Comparison of ENCODE assay signal across 16 cellular contexts in genomic region chr12:31585895-31586294, GRCh38. TPM values are rescaled to one million over a fixed set of nuclear protein-coding genes. Genes with fewer than 3 reads are reported as not detected.
A peak's percentile ranks its signal among the peaks of the same experiment; 100 is the strongest.
DNase-seq lines count a peak whose midpoint lies in the region; ATAC-seq, FAIRE-seq and TF ChIP-seq lines count a peak whose summit lies in the region.
"Had no signal": no experiment of that assay in that cellular context is flagged by ENCODE, and none has a peak within 500 bp of the region (broad histone marks: within the 10 kb centered on the region; RNA-seq: fewer than 3 reads in every experiment).

No MANE protein-coding gene starts in this region.

- H3K4me1 Mint-ChIP-seq in IgD-negative memory B cell (peaks cover 50 to 66% (median 55%) of the 10 kb centered on the region in 3 donors), mesothelial cell of epicardium (peaks cover 42% of the 10 kb centered on the region)

- no peak for ATAC-seq in RWPE2 (ENCODE audit: low read depth)
- ATAC-seq: K562 had no signal

- no peaks in the 10 kb centered on the region for H3K9me3 ChIP-seq in RWPE2 (ENCODE audit: severe bottlenecking)
- H3K9me3 ChIP-seq in small intestine (ENCODE audit: control insufficient read depth, low read depth): no peaks in the 10 kb centered on the region
- H3K9me3 ChIP-seq: Caco-2 had no signal

- H3K27me3 ChIP-seq in RWPE2 (ENCODE audit: insufficient read depth, poor library complexity, severe bottlenecking) (no peaks in the 10 kb centered on the region), small intestine (ENCODE audit: control insufficient read depth in 2 of 2, insufficient read depth in 2 of 2, low read length in 2 of 2) (no peaks in the 10 kb centered on the region)

- H3K27me3 Mint-ChIP-seq in IgD-negative memory B cell: no peaks in the 10 kb centered on the region
- H3K27me3 Mint-ChIP-seq in mesothelial cell of epicardium (ENCODE audit: low read depth): no peaks in the 10 kb centered on the region

- H3K9me3 Mint-ChIP-seq in IgD-negative memory B cell: peaks cover 0 to 8% (median 0%) of the 10 kb centered on the region in 3 donors
- H3K9me3 Mint-ChIP-seq in mesothelial cell of epicardium: no peaks in the 10 kb centered on the region

- H3K27ac ChIP-seq in RWPE2 (ENCODE audit: poor library complexity, severe bottlenecking) (peak overlapping the region; percentile 37), small intestine (ENCODE audit: low read depth in 1 of 2, low read length in 1 of 2) (no peak overlapping the region)

- TF ChIP-seq CTCF in RWPE2 (IDR thresholded peaks at IDR 0.05; ENCODE audit: poor library complexity, severe bottlenecking) (no peak), mesothelial cell of epicardium (IDR thresholded peaks at IDR 0.05; ENCODE audit: unreplicated experiment) (no peak)

- FAIRE-seq in small intestine (lab: Jason Lieb, UNC): no peak
- FAIRE-seq: HTR-8/SVneo, K562 had no signal

- H3K36me3 Mint-ChIP-seq in IgD-negative memory B cell (peaks cover 14% of the 10 kb centered on the region), mesothelial cell of epicardium (no peaks in the 10 kb centered on the region)

- H3K4me3 Mint-ChIP-seq in IgD-negative memory B cell (peak overlapping the region in 3 of 4 donors; percentile 42 to 68 (median 65)), mesothelial cell of epicardium (no peak overlapping the region)
- H3K4me3 Mint-ChIP-seq: CD14-positive monocyte had no signal

- 17 to 54% (median 21%) methylated on average over 2 of the region's 2 CpGs for WGBS in small intestine, 3 donors

- H3K4me3 ChIP-seq in RWPE2 (ENCODE audit: severe bottlenecking) (no peak overlapping the region), small intestine (ENCODE audit: low read depth in 1 of 2, low read length in 2 of 2) (no peak overlapping the region)
- H3K4me3 ChIP-seq: K562 had no signal

- H3K27ac Mint-ChIP-seq in IgD-negative memory B cell: peak overlapping the region in 2 of 3 donors; percentile 29 to 88
- H3K27ac Mint-ChIP-seq in mesothelial cell of epicardium: peak overlapping the region; percentile 8
- H3K27ac Mint-ChIP-seq: CD14-positive monocyte had no signal

- H3K4me1 ChIP-seq in RWPE2 (ENCODE audit: insufficient read depth, poor library complexity, severe bottlenecking) (peaks cover 24% of the 10 kb centered on the region), small intestine (ENCODE audit: control insufficient read depth in 2 of 2, insufficient read depth in 1 of 2, low read depth in 1 of 2, low read length in 1 of 2) (peaks cover 2 to 6% of the 10 kb centered on the region in 2 donors)

- H3K36me3 ChIP-seq in RWPE2 (ENCODE audit: low read depth) (no peaks in the 10 kb centered on the region), small intestine (ENCODE audit: control insufficient read depth in 2 of 2, insufficient read depth in 2 of 2, low read length in 2 of 2) (peaks cover 0 to 2% of the 10 kb centered on the region in 2 donors)

- DNase-seq in RWPE2 (ENCODE audit: low spot score) (no peak), mesothelial cell of epicardium (ENCODE audit: low spot score in 2 of 2, unreplicated experiment in 2 of 2) (no peak), small intestine (peak; percentile 70), NCI-H510A treated with DMSO at 0.1 percent for 48 hours (lab: John Stamatoyannopoulos, UW) (no peak), NCI-H1105 (lab: John Stamatoyannopoulos, UW) (no peak), AG08395 (ENCODE audit: low spot score) (no peak), NOMO-1 treated with DMSO at 0.1 percent for 48 hours (lab: John Stamatoyannopoulos, UW; ENCODE audit: unreplicated experiment) (no peak)
- DNase-seq: Caco-2, DMS53, NCI-H1048, NCI-H1694, T-helper 1 cell had no signal

RNA-seq across cellular contexts. Expression of gene DENND5B, which starts 5.0 kb away (rescaled TPM):
- polyA plus RNA-seq in IgD-negative memory B cell (30.7 TPM), small intestine (1 to 10 TPM; 4.1 to 9.8 (median 6.5) TPM)
- total RNA-seq in mesothelial cell of epicardium: 27.1 to 27.7 TPM (median 27.2 TPM) in 3 replicates
